ENCODE assay signal across 1 cellular context in genomic region chr2:152525277-152525838, GRCh38.
TF ChIP-seq lines count a peak whose summit lies in the region.

No MANE protein-coding gene starts in this region.

TF ChIP-seq in HCT116, 20 proteins besides CTCF, POLR2A, EP300 and RAD21 (continued from another document):
- no peak for TF ChIP-seq EZH2 (IDR thresholded peaks at IDR 0.05)
- TF ChIP-seq MAX (IDR thresholded peaks at IDR 0.05), result no peak
- no peak for TF ChIP-seq ATF3 (IDR thresholded peaks at IDR 0.05)
- no peak for TF ChIP-seq CEBPB (IDR thresholded peaks at IDR 0.05; ENCODE audit: low read depth)
- TF ChIP-seq FOSL1 (IDR thresholded peaks at IDR 0.05; ENCODE audit: low read depth), result no peak
- TF ChIP-seq ELF1 (IDR thresholded peaks at IDR 0.05; ENCODE audit: borderline replicate concordance, low read depth), result no peak
- no peak for TF ChIP-seq REST (IDR thresholded peaks at IDR 0.05; ENCODE audit: low read depth)
- no peak for TF ChIP-seq ZFX (IDR thresholded peaks at IDR 0.05)
- no peak for TF ChIP-seq SRF (IDR thresholded peaks at IDR 0.05; ENCODE audit: low read depth)
- TF ChIP-seq SP1 (IDR thresholded peaks at IDR 0.05; ENCODE audit: low read depth), result no peak
- no peak for TF ChIP-seq TCF7L2 (IDR thresholded peaks at IDR 0.05; ENCODE audit: borderline replicate concordance, extremely low read depth, insufficient read depth, insufficient read length)
- TF ChIP-seq ZNF274 (IDR thresholded peaks at IDR 0.05; ENCODE audit: low read depth, low read length), result no peak
- no peak for TF ChIP-seq JUND (IDR thresholded peaks at IDR 0.05)
- no peak for TF ChIP-seq CBX3 (IDR thresholded peaks at IDR 0.05; ENCODE audit: low read depth)
- no peak for TF ChIP-seq YY1 (IDR thresholded peaks at IDR 0.05; ENCODE audit: extremely low read depth, insufficient replicate concordance, low read depth, low read length)
